In the genomic region with DNA sequence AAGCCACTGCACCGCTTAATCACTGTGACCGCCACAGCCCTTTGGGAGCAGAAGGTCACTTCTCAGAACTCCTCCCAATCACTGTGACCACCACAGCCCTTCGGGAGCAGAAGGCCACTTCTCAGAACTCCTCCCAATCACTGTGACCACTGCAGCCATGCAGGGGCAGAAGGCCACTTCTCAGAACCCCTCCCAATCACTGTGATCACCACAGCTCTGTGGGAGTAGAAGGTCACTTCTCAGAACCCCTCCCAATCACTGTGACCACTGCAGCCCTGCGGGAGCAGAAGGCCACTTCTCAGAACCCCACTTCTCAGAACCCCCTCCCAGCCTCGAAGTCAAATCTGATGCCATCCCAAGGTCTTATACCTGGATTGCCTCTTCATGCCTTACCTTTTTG, we compare ENCODE assay signal across 1 cellular context.
A peak's percentile ranks its signal among the peaks of the same experiment; 100 is the strongest.
TF ChIP-seq lines count a peak whose summit lies in the region.

No MANE protein-coding gene starts in this region.

TF ChIP-seq in K562, 482 proteins besides CTCF, POLR2A, EP300 and RAD21 (continued from another document):
- TF ChIP-seq, protein P1, sequence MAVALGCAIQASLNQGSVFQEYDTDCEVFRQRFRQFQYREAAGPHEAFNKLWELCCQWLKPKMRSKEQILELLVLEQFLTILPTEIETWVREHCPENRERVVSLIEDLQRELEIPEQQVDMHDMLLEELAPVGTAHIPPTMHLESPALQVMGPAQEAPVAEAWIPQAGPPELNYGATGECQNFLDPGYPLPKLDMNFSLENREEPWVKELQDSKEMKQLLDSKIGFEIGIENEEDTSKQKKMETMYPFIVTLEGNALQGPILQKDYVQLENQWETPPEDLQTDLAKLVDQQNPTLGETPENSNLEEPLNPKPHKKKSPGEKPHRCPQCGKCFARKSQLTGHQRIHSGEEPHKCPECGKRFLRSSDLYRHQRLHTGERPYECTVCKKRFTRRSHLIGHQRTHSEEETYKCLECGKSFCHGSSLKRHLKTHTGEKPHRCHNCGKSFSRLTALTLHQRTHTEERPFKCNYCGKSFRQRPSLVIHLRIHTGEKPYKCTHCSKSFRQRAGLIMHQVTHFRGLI (CRISPR knock-in tag; IDR thresholded peaks at IDR 0.05) = no peak
- TF ChIP-seq TAL1 (IDR thresholded peaks at IDR 0.05) = peak; percentile 32; the same call in 1 of the 2 replicates
- TF ChIP-seq ZNF586 (CRISPR knock-in tag; conservative IDR thresholded peaks at IDR 0.05) = no peak
- TF ChIP-seq KDM1A (IDR thresholded peaks at IDR 0.05) = peak; percentile 93 to 94
- TF ChIP-seq TRIM24 (IDR thresholded peaks at IDR 0.05) = no peak
- TF ChIP-seq RCOR1 (IDR thresholded peaks at IDR 0.05; ENCODE audit: borderline replicate concordance in 1 of 2, low read depth in 2 of 2, low read length in 2 of 2) = peak in 1 of 2 experiments; percentile 94; a peak in 3 of 4 replicates
- 0 out of 2 replicates have a peak, but pooled peaks have one; percentile 4 for TF ChIP-seq KLF16 (IDR thresholded peaks at IDR 0.05)
- peak in 1 of 2 experiments; percentile 45; a peak in 1 of 4 replicates for TF ChIP-seq MAZ (CRISPR knock-in tag; conservative IDR thresholded peaks at IDR 0.05 in 1 of 2, IDR thresholded peaks at IDR 0.05 in 1 of 2)
- TF ChIP-seq HDAC1 (IDR thresholded peaks at IDR 0.05) = peak in 1 of 2 experiments; percentile 90; a peak in 2 of 4 replicates
- TF ChIP-seq STAT5A (IDR thresholded peaks at IDR 0.05; ENCODE audit: borderline replicate concordance, low read length) = peak; percentile 56
- peak; percentile 88 for TF ChIP-seq HDAC2 (IDR thresholded peaks at IDR 0.05)
- TF ChIP-seq OTX1 (CRISPR knock-in tag; IDR thresholded peaks at IDR 0.05) = no peak
